In the genomic region with DNA sequence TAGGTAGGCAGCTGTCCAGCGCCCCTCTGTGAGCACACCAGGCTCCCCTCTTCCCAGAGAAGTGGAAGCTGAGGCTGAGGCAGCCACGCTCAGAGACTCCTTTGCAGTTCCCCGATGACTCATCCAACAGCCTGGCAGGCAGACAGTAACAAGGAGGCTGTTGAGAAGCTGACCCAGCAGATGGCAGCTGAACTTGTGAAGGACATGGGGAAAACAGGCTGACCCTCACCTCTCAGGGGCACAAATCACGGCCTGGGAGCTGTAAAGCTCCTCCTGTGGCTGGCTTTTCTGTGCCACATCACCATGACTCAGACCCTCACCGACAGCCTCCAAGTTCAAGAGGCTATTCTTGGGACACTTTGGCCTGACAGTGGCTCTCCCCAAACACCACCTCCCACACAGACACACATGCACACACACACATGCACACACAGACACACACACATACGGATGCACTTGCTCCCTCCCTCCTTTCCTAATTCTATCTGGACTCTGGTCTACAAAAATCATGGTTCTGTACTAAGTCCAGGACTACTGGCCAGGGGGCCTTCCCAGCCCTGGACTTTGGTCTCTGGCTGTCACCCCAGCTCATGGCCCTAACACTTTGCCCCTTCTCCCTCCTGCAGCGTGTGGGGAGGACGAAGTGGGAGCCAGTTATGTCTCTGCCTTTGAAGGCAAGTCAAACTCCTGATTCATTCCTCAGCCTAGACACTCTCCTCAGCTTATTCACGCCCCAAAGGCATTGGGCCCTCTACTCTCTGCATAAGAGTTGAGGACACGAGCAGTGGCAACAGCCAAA, we compare ENCODE assay signal across 8 cellular contexts. TPM values are rescaled to one million over a fixed set of nuclear protein-coding genes. Genes with fewer than 3 reads are reported as not detected.
A peak's percentile ranks its signal among the peaks of the same experiment; 100 is the strongest.
DNase-seq lines count a peak whose midpoint lies in the region; ATAC-seq lines count a peak whose summit lies in the region.

No MANE protein-coding gene starts in this region.

- H3K4me1 Mint-ChIP-seq in activated T-helper 17 cell treated with anti-CD3 and anti-CD28 coated beads, Interleukin-2, amount 50 U/mL, for 72 hours = peaks cover 57% of the 10 kb centered on the region

- H3K9me3 Mint-ChIP-seq in activated T-helper 17 cell treated with anti-CD3 and anti-CD28 coated beads, Interleukin-2, amount 50 U/mL, for 72 hours = no peaks in the 10 kb centered on the region

- DNase-seq in COLO668 (lab: John Stamatoyannopoulos, UW; ENCODE audit: unreplicated experiment) = peak; percentile 20
- DNase-seq in KBM-7 = peak; percentile 37
- DNase-seq in glomerular visceral epithelial cell (ENCODE audit: extremely low spot score) = peak; percentile 96
- DNase-seq in nucleus accumbens (lab: John Stamatoyannopoulos, UW) = peak in 46 of 56 donors; percentile 14 to 87 (median 43)
- no peak for DNase-seq in activated CD8-positive, alpha-beta memory T cell treated with anti-CD3 and anti-CD28 coated beads, Interleukin-2, amount 50 U/mL, for 48 hours
- DNase-seq in NCI-H1436 (lab: John Stamatoyannopoulos, UW) = no peak

- H3K27me3 Mint-ChIP-seq in activated T-helper 17 cell treated with anti-CD3 and anti-CD28 coated beads, Interleukin-2, amount 50 U/mL, for 72 hours = no peaks in the 10 kb centered on the region

- H3K36me3 Mint-ChIP-seq in activated T-helper 17 cell treated with anti-CD3 and anti-CD28 coated beads, Interleukin-2, amount 50 U/mL, for 72 hours (ENCODE audit: low read depth) = peaks cover 97% of the 10 kb centered on the region

- H3K4me3 Mint-ChIP-seq in activated T-helper 17 cell treated with anti-CD3 and anti-CD28 coated beads, Interleukin-2, amount 50 U/mL, for 72 hours = peak overlapping the region; percentile 49

- in situ Hi-C loops in KBM-7 (cut with MboI; ENCODE audit: low pct_unique_long_range_greater_than_20kb, low sequenced_read_pairs) = no loop called here

- ATAC-seq in activated T-helper 17 cell treated with anti-CD3 and anti-CD28 coated beads, Interleukin-2, amount 50 U/mL, for 72 hours (replicated peaks) = peak; percentile 82
- no peak for ATAC-seq in HG03520 (IDR thresholded peaks at IDR 0.05; ENCODE audit: unreplicated experiment)

- peak overlapping the region; percentile 89 for H3K27ac Mint-ChIP-seq in activated T-helper 17 cell treated with anti-CD3 and anti-CD28 coated beads, Interleukin-2, amount 50 U/mL, for 72 hours

RNA-seq across cellular contexts. Expression of a gene that starts 23.2 kb away (rescaled TPM):
- total RNA-seq in activated T-helper 17 cell treated with anti-CD3 and anti-CD28 coated beads, Interleukin-2, amount 50 U/mL, for 72 hours = 10 to 100 TPM; 36.3 to 49.5 TPM

RNA-seq across cellular contexts. Expression of a gene that starts 31.7 kb away (rescaled TPM):
- under 1 TPM; 0.13 to 0.32 TPM for total RNA-seq in activated T-helper 17 cell treated with anti-CD3 and anti-CD28 coated beads, Interleukin-2, amount 50 U/mL, for 72 hours

Comparison
In these comparisons a context has a peak if more than half of its experiments do, and no peak if none do; other contexts are left out.
1. DNase-seq: peak in COLO668 (single experiment), KBM-7 (single experiment), glomerular visceral epithelial cell (single experiment) and nucleus accumbens (46 of 56); none in activated CD8-positive, alpha-beta memory T cell treated with anti-CD3 and anti-CD28 coated beads, Interleukin-2, amount 50 U/mL, for 48 hours (single experiment) and NCI-H1436 (single experiment).